ENCODE assay signal across 1 cellular context in genomic region chr10:12165036-12165435, GRCh38.
TF ChIP-seq lines count a peak whose summit lies in the region.

No MANE protein-coding gene starts in this region.

TF ChIP-seq in HepG2, 621 proteins besides CTCF, POLR2A, EP300 and RAD21:
- no peak for TF ChIP-seq GPBP1L1 (CRISPR knock-in tag; IDR thresholded peaks at IDR 0.05)
- TF ChIP-seq TBX2 (CRISPR knock-in tag; IDR thresholded peaks at IDR 0.05; ENCODE audit: borderline replicate concordance), result no peak
- TF ChIP-seq ZNF296 (CRISPR knock-in tag; conservative IDR thresholded peaks at IDR 0.05), result no peak
- no peak for TF ChIP-seq ZFP41 (CRISPR knock-in tag; IDR thresholded peaks at IDR 0.05; ENCODE audit: borderline replicate concordance)
- TF ChIP-seq ZSCAN22 (CRISPR knock-in tag; IDR thresholded peaks at IDR 0.05), result no peak
- TF ChIP-seq EHMT2 (IDR thresholded peaks at IDR 0.05; ENCODE audit: borderline replicate concordance, low read depth, low read length), result no peak
- TF ChIP-seq PAF1 (CRISPR knock-in tag; IDR thresholded peaks at IDR 0.05), result no peak
- TF ChIP-seq HIC2 (CRISPR knock-in tag; IDR thresholded peaks at IDR 0.05; ENCODE audit: low read depth), result no peak
- TF ChIP-seq CAMTA2 (CRISPR knock-in tag; IDR thresholded peaks at IDR 0.05; ENCODE audit: borderline replicate concordance), result no peak
- no peak for TF ChIP-seq KAT7 (CRISPR knock-in tag; IDR thresholded peaks at IDR 0.05; ENCODE audit: borderline replicate concordance)
- TF ChIP-seq PRPF4 (IDR thresholded peaks at IDR 0.05; ENCODE audit: low read depth, low read length, poor library complexity, severe bottlenecking), result no peak
- TF ChIP-seq ZSCAN25 (CRISPR knock-in tag; IDR thresholded peaks at IDR 0.05), result no peak
- no peak for TF ChIP-seq ZNF335 (CRISPR knock-in tag; IDR thresholded peaks at IDR 0.05)
- no peak for TF ChIP-seq SNRNP70 (IDR thresholded peaks at IDR 0.05; ENCODE audit: low read depth, low read length)
- TF ChIP-seq ERF (CRISPR knock-in tag; IDR thresholded peaks at IDR 0.05), result no peak
- no peak for TF ChIP-seq ZNF143 (CRISPR knock-in tag; IDR thresholded peaks at IDR 0.05)
- no peak for TF ChIP-seq ZBTB7B (CRISPR knock-in tag; IDR thresholded peaks at IDR 0.05)
- no peak for TF ChIP-seq SMC3 (IDR thresholded peaks at IDR 0.05; ENCODE audit: low read length)
- TF ChIP-seq GLI4 (CRISPR knock-in tag; IDR thresholded peaks at IDR 0.05; ENCODE audit: borderline replicate concordance), result no peak
